In genomic region chr19:11339254-11340098, GRCh38 we compare ENCODE assay signal across 8 cellular contexts. TPM values are rescaled to one million over a fixed set of nuclear protein-coding genes. Genes with fewer than 3 reads are reported as not detected.
DNase-seq lines count a peak whose midpoint lies in the region; ATAC-seq and TF ChIP-seq lines count a peak whose summit lies in the region.

TSS of gene RAB3D (minus strand) at chr19:11339657. CDS start at chr19:11337399, 2,258 bp downstream.

- peak; percentile 78 for ATAC-seq in GM19324 (IDR thresholded peaks at IDR 0.05; ENCODE audit: low FRiP score, unreplicated experiment)
- peak; percentile 94 for ATAC-seq in stimulated activated naive CD8-positive, alpha-beta T cell treated with anti-CD3 and anti-CD28 coated beads, Interleukin-15, Interleukin-2, amounts not matched to agents 100 U/mL and 50 U/mL, for 24 hours

- TF ChIP-seq CTCF in AG09309 (IDR thresholded peaks at IDR 0.05; ENCODE audit: control insufficient read depth, insufficient read depth, low read depth, low read length, missing control alignments) (no peak), foreskin fibroblast (IDR thresholded peaks at IDR 0.05; ENCODE audit: low read depth, low read length) (no peak), nephron progenitor cell (IDR thresholded peaks at IDR 0.05) (no peak)

- DNase-seq in AG09309 (ENCODE audit: low read depth) (peak; percentile 44), MG63 (peak; percentile 78), SIG-M5 (lab: John Stamatoyannopoulos, UW) (peak; percentile 21), activated gamma-delta T cell treated with Interleukin-2 at 50 U/mL for 16 hours (peak; percentile 66), foreskin fibroblast (peak; percentile 83 to 95), nephron progenitor cell (peak; percentile 98)
- DNase-seq in stimulated activated naive CD8-positive, alpha-beta T cell treated with anti-CD3 and anti-CD28 coated beads, Interleukin-15, Interleukin-2, amounts not matched to agents 100 U/mL and 50 U/mL, for 24 hours: peak; percentile 89

- H3K36me3 ChIP-seq in MG63: peaks cover 17% of the 10 kb centered on the region

- peaks cover 40% of the 10 kb centered on the region for H3K36me3 Mint-ChIP-seq in nephron progenitor cell (ENCODE audit: low read depth)

- peak within 1 kb of the TSS; percentile 82 for H3K4me3 Mint-ChIP-seq in nephron progenitor cell

- H3K4me3 ChIP-seq in AG09309 (ENCODE audit: control insufficient read depth, low read depth, low read length) (peak within 1 kb of the TSS; percentile 63), MG63 (peak within 1 kb of the TSS; percentile 19), foreskin fibroblast (ENCODE audit: low read depth in 1 of 2, low read length in 2 of 2) (peak within 1 kb of the TSS; percentile 54 to 66)

- H3K27me3 Mint-ChIP-seq in nephron progenitor cell (ENCODE audit: low read depth, poor library complexity): peaks cover 4% of the 10 kb centered on the region

- H3K9me3 ChIP-seq in MG63: no peaks in the 10 kb centered on the region

- H3K27ac Mint-ChIP-seq in nephron progenitor cell: no peak within 1 kb of the TSS

- peaks cover 9% of the 10 kb centered on the region for H3K4me1 Mint-ChIP-seq in nephron progenitor cell

- no peaks in the 10 kb centered on the region for H3K9me3 Mint-ChIP-seq in nephron progenitor cell

- H3K27me3 ChIP-seq in MG63: no peaks in the 10 kb centered on the region

RNA-seq across cellular contexts. Expression of gene RAB3D, which starts in this region (rescaled TPM):
- 2.3 and 3.1 TPM in 2 replicates for total RNA-seq in MG63 (2014; rRNA removed; shearing (Covaris generic); ENCODE audit: low replicate concordance)

Comparison
In these comparisons a context has a peak if more than half of its experiments do, and no peak if none do; other contexts are left out.
1. Peak in every context shown above with its lines: DNase-seq, ATAC-seq and H3K4me3 ChIP-seq.
2. DNase-seq: peak in every context shown above with its lines; median percentile 98 in nephron progenitor cell; 89 in foreskin fibroblast; 89 in stimulated activated naive CD8-positive, alpha-beta T cell treated with anti-CD3 and anti-CD28 coated beads, Interleukin-15, Interleukin-2, amounts not matched to agents 100 U/mL and 50 U/mL, for 24 hours; 78 in MG63; 66 in activated gamma-delta T cell treated with Interleukin-2 at 50 U/mL for 16 hours; 44 in AG09309; 21 in SIG-M5.